8 cellular contexts compared by ENCODE assay signal in genomic region chr16:67429799-67430503, GRCh38. TPM values are rescaled to one million over a fixed set of nuclear protein-coding genes. Genes with fewer than 3 reads are reported as not detected.
DNase-seq lines count a peak whose midpoint lies in the region; ATAC-seq and TF ChIP-seq lines count a peak whose summit lies in the region.

No MANE protein-coding gene starts in this region.

- no peaks in the 10 kb centered on the region for H3K9me3 Mint-ChIP-seq in WTC11

- H3K4me3 ChIP-seq in H7 (ENCODE audit: insufficient read depth, low read depth, low read length), result peak overlapping the region; percentile 76
- peak overlapping the region; percentile 66 for H3K4me3 ChIP-seq in iPS-15b (ENCODE audit: low read depth, low read length)
- H3K4me3 ChIP-seq in skin epidermis, result peak overlapping the region; percentile 27 to 51 (median 39)

- POLR2A ChIA-PET in WTC11 (lab: Charles Lee), result interaction anchor here (0.6 to 1.3 kb wide), 3 partner anchors 12 to 81 kb away, joined by 3 to 5 read pairs (median 3); no protein-coding TSS in a partner anchor

- H3K36me3 Mint-ChIP-seq in WTC11, result no peaks in the 10 kb centered on the region

- peaks cover 71% of the 10 kb centered on the region for H3K4me1 Mint-ChIP-seq in WTC11

- no peak for TF ChIP-seq CTCF in WTC11 (IDR thresholded peaks at IDR 0.05)

- H3K27ac Mint-ChIP-seq in WTC11, result peak overlapping the region; percentile 53; the same call in 1 of the 2 replicates

- H3K4me3 Mint-ChIP-seq in WTC11, result peak overlapping the region; percentile 77

- H3K36me3 ChIP-seq in H7 (replicated peaks; ENCODE audit: control insufficient read depth, insufficient read depth, low read length) (no peaks in the 10 kb centered on the region; the same call in 1 of the 2 replicates), iPS-15b (ENCODE audit: control insufficient read depth, insufficient read depth, low read length) (no peaks in the 10 kb centered on the region)

- H3K9me3 ChIP-seq in iPS-15b (ENCODE audit: control insufficient read depth, insufficient read depth, low read length), result no peaks in the 10 kb centered on the region

- H3K27me3 ChIP-seq in H7 (ENCODE audit: control insufficient read depth, insufficient read depth, low read length) (peaks cover 22% of the 10 kb centered on the region), iPS-15b (ENCODE audit: control insufficient read depth, insufficient read depth, low read length) (peaks cover 21% of the 10 kb centered on the region)

- CTCF ChIA-PET in WTC11 (lab: Charles Lee), result interaction anchor here (0.6 to 10.4 kb wide), 18 partner anchors 9 to 412 kb away, joined by 3 to 234 read pairs (median 10); no protein-coding TSS in a partner anchor

- ATAC-seq in WTC11 (no peak), HG02623 (IDR thresholded peaks at IDR 0.05; ENCODE audit: unreplicated experiment) (no peak), HG03571 (IDR thresholded peaks at IDR 0.05; ENCODE audit: unreplicated experiment) (no peak)

- peak overlapping the region; percentile 4 for H3K9ac ChIP-seq in iPS-15b (ENCODE audit: low read depth, low read length)

- H3K4me1 ChIP-seq in iPS-15b (ENCODE audit: control insufficient read depth, insufficient read depth, low read length), result peaks cover 27% of the 10 kb centered on the region

- H3K27ac ChIP-seq in skin epidermis, result peak overlapping the region in 15 of 21 experiments; percentile 1 to 81 (median 40)

- peaks cover 12% of the 10 kb centered on the region for H3K27me3 Mint-ChIP-seq in WTC11 (ENCODE audit: low read depth)

- DNase-seq in H7 (no peak), WTC11 (ENCODE audit: low spot score) (no peak), NCI-H774 (lab: John Stamatoyannopoulos, UW) (no peak)
- DNase-seq in stimulated activated CD4-positive, alpha-beta T cell treated with anti-CD3 and anti-CD28 coated beads, Interleukin-4, amount 100 ng/mL, for 1 hour, result no peak

TF ChIP-seq in WTC11, 78 proteins besides CTCF, POLR2A, EP300 and RAD21:
- TF ChIP-seq FOXJ3 (CRISPR knock-in tag; IDR thresholded peaks at IDR 0.05; ENCODE audit: borderline replicate concordance) (no peak), PREB (CRISPR knock-in tag; IDR thresholded peaks at IDR 0.05; ENCODE audit: borderline replicate concordance) (no peak), NR2C2 (CRISPR knock-in tag; IDR thresholded peaks at IDR 0.05) (no peak)
- TF ChIP-seq, protein P1, sequence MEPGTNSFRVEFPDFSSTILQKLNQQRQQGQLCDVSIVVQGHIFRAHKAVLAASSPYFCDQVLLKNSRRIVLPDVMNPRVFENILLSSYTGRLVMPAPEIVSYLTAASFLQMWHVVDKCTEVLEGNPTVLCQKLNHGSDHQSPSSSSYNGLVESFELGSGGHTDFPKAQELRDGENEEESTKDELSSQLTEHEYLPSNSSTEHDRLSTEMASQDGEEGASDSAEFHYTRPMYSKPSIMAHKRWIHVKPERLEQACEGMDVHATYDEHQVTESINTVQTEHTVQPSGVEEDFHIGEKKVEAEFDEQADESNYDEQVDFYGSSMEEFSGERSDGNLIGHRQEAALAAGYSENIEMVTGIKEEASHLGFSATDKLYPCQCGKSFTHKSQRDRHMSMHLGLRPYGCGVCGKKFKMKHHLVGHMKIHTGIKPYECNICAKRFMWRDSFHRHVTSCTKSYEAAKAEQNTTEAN (CRISPR knock-in tag; IDR thresholded peaks at IDR 0.05), result no peak

RNA-seq across cellular contexts. Expression of gene HSD11B2, which starts 1.0 kb away (rescaled TPM):
- 25.1 and 35.1 TPM in 2 replicates for total RNA-seq in H7 (2014; rRNA removed; shearing (Covaris generic))
- total RNA-seq in WTC11 (2021), result 33.4 to 38.3 TPM (median 36.4 TPM) in 3 replicates

RNA-seq across cellular contexts. Expression of gene ZDHHC1, which starts 13.7 kb away (rescaled TPM):
- 8.0 and 10.3 TPM in 2 replicates for total RNA-seq in H7 (2014; rRNA removed; shearing (Covaris generic))
- total RNA-seq in WTC11 (2021), result 4.2 to 4.9 TPM (median 4.6 TPM) in 3 replicates

RNA-seq across cellular contexts. Expression of gene TPPP3, which starts 36.7 kb away (rescaled TPM):
- total RNA-seq in H7 (2014; rRNA removed; shearing (Covaris generic)), result 0.44 and 0.80 TPM in 2 replicates
- total RNA-seq in WTC11 (2021), result 0.57 to 0.74 TPM (median 0.64 TPM) in 3 replicates

RNA-seq across cellular contexts. Expression of gene ATP6V0D1, which starts 51.0 kb away (rescaled TPM):
- total RNA-seq in H7 (2014; rRNA removed; shearing (Covaris generic)), result 58.4 and 76.9 TPM in 2 replicates
- 32.5 to 44.1 TPM (median 33.8 TPM) in 3 replicates for total RNA-seq in WTC11 (2021)

RNA-seq across cellular contexts. Expression of gene AGRP, which starts 53.4 kb away (rescaled TPM):
- total RNA-seq in H7 (2014; rRNA removed; shearing (Covaris generic)), result 1.1 TPM in 1 of 2 replicates, not detected in the other
- total RNA-seq in WTC11 (2021), result not detected in 3 replicates
